Comparison of ENCODE assay signal across 21 cellular contexts in the genomic region with DNA sequence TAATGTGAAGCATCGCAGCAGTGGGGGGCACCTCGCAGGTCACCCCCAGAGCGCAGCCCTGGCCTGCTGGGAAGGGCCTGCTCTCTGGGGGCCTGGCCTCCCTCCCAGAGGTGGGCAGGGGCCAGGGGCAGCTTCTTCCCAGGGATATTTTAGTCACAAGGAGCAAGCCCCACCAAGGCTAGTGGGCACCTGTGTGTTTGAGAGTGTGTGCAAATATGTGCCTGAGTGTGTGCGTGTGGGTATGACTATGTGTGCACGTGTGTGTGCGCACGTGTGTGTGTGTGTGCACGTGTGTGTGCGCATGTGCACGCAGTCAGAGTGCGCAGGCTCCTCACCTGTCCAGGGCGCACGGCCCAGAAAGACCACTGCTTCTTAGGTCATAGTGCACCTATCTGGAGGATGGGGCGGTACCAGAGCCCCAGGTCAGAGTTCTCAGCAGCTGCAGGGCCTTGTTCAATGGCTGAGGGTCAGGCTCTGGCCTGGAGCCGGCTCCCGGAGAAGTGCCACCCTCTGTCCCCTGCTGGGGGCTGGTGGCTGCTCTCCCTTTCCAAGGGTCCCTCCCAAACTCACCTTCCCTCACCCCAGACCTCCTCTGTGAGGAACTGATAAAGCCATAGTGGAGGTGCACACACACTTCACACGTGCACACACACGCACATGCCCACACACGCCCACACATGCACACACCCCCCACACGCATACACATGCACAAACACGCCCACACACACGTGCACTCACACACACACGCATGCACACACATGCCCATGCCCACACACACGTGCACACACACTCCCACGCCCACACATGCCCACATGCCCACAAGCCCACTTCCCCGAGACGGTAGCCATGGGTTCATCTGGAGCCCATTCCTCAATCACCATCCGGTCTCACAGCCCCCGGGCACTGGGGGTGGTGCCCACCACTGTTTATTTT.
A peak's percentile ranks its signal among the peaks of the same experiment; 100 is the strongest.
DNase-seq lines count a peak whose midpoint lies in the region; ATAC-seq and TF ChIP-seq lines count a peak whose summit lies in the region.
"Had no signal": no experiment of that assay in that cellular context is flagged by ENCODE, and none has a peak within 500 bp of the region (broad histone marks: within the 10 kb centered on the region; RNA-seq: fewer than 3 reads in every experiment).

No MANE protein-coding gene starts in this region.

- H3K27me3 Mint-ChIP-seq in chondrocyte (ENCODE audit: low read depth) = peaks cover 6% of the 10 kb centered on the region

- H3K27ac ChIP-seq in left ventricle myocardium inferior (replicated peaks) = no peak overlapping the region
- no peak overlapping the region for H3K27ac ChIP-seq in lower lobe of right lung
- no peak overlapping the region for H3K27ac ChIP-seq in upper lobe of right lung
- H3K27ac ChIP-seq in foreskin keratinocyte = no peak overlapping the region
- H3K27ac ChIP-seq: ascending aorta, HL-60, SJSA1, testis had no signal

- no peaks in the 10 kb centered on the region for H3K36me3 Mint-ChIP-seq in chondrocyte (ENCODE audit: low read depth)
- H3K36me3 Mint-ChIP-seq: CD8-positive, alpha-beta memory T cell; naive thymus-derived CD4-positive, alpha-beta T cell had no signal

- H3K4me1 ChIP-seq in left ventricle myocardium inferior (no peaks in the 10 kb centered on the region), lower lobe of right lung (no peaks in the 10 kb centered on the region), upper lobe of right lung (no peaks in the 10 kb centered on the region), HAP-1 (no peaks in the 10 kb centered on the region), foreskin keratinocyte (no peaks in the 10 kb centered on the region)
- H3K4me1 ChIP-seq: ascending aorta, SJSA1, testis had no signal

- H3K9me3 Mint-ChIP-seq in chondrocyte (ENCODE audit: low read depth) = peaks cover under 1% of the 10 kb centered on the region
- H3K9me3 Mint-ChIP-seq: CD8-positive, alpha-beta memory T cell had no signal

- intact Hi-C loops in cardiac septum (cut with DNase I) (no loop called here), left ventricle myocardium inferior (cut with micrococcal nuclease) (no loop called here), lower lobe of right lung (cut with DNase I) (no loop called here), upper lobe of right lung (cut with DNase I) (no loop called here)

- ATAC-seq in lower lobe of right lung = no peak
- ATAC-seq in upper lobe of right lung = no peak
- ATAC-seq in foreskin keratinocyte = no peak
- ATAC-seq: naive thymus-derived CD4-positive, alpha-beta T cell; PC-3; T-helper 17 cell had no signal

- H3K36me3 ChIP-seq in left ventricle myocardium inferior (no peaks in the 10 kb centered on the region), lower lobe of right lung (no peaks in the 10 kb centered on the region), upper lobe of right lung (no peaks in the 10 kb centered on the region), HAP-1 (replicated peaks) (no peaks in the 10 kb centered on the region)
- H3K36me3 ChIP-seq: ascending aorta, SJSA1 had no signal

- no peaks in the 10 kb centered on the region for H3K4me1 Mint-ChIP-seq in chondrocyte (ENCODE audit: low read depth)
- H3K4me1 Mint-ChIP-seq: T-helper 17 cell had no signal

- H3K27me3 ChIP-seq in left ventricle myocardium inferior (ENCODE audit: low read depth) (no peaks in the 10 kb centered on the region), lower lobe of right lung (ENCODE audit: low read depth) (no peaks in the 10 kb centered on the region), upper lobe of right lung (no peaks in the 10 kb centered on the region), HAP-1 (ENCODE audit: low read depth) (no peaks in the 10 kb centered on the region), foreskin keratinocyte (no peaks in the 10 kb centered on the region)
- H3K27me3 ChIP-seq: ascending aorta, SJSA1, testis had no signal

- H3K4me3 Mint-ChIP-seq in chondrocyte (ENCODE audit: unreplicated experiment) = no peak overlapping the region

- in situ Hi-C loops in HAP-1 (cut with MboI; ENCODE audit: low sequenced_read_pairs) = no loop called here

- no peaks in the 10 kb centered on the region for H3K9me3 ChIP-seq in left ventricle myocardium inferior (replicated peaks)
- no peaks in the 10 kb centered on the region for H3K9me3 ChIP-seq in lower lobe of right lung
- H3K9me3 ChIP-seq in upper lobe of right lung = no peaks in the 10 kb centered on the region
- no peaks in the 10 kb centered on the region for H3K9me3 ChIP-seq in HAP-1
- H3K9me3 ChIP-seq: ascending aorta, SJSA1, testis had no signal

- DNase-seq in cardiac septum (ENCODE audit: low spot score) (peak; percentile 39), left ventricle myocardium inferior (no peak), chondrocyte (ENCODE audit: low spot score) (peak; percentile 86), lower lobe of right lung (peak; percentile 24), upper lobe of right lung (peak; percentile 54), HAP-1 (ENCODE audit: low spot score in 2 of 2) (no peak), foreskin keratinocyte (no peak)
- DNase-seq in stimulated activated CD4-positive, alpha-beta T cell treated with anti-CD3 and anti-CD28 coated beads, Interleukin-4, amount 100 ng/mL, for 4 hours = no peak
- DNase-seq: activated gamma-delta T cell treated with Interleukin-2 at 50 U/mL for 16 hours; cerebellar nuclear complex; DMS79 treated with DMSO at 0.1 percent for 48 hours; NCI-H1694 treated with DMSO at 0.1 percent for 48 hours; PC-3; stimulated activated CD4-positive, alpha-beta T cell treated with anti-CD3 and anti-CD28 coated beads, Interleukin-12 subunit alpha, Interleukin-12 subunit beta, amount 100 ng/mL, for 4 hours; T-helper 17 cell had no signal

- no peak for TF ChIP-seq CTCF in left ventricle myocardium inferior (IDR thresholded peaks at IDR 0.05; ENCODE audit: borderline replicate concordance)
- TF ChIP-seq CTCF in chondrocyte (IDR thresholded peaks at IDR 0.05) = no peak
- TF ChIP-seq CTCF in lower lobe of right lung (IDR thresholded peaks at IDR 0.05) = no peak
- TF ChIP-seq CTCF in upper lobe of right lung (IDR thresholded peaks at IDR 0.05) = no peak
- TF ChIP-seq CTCF in foreskin keratinocyte (conservative IDR thresholded peaks at IDR 0.05) = no peak

- no peak overlapping the region for H3K27ac Mint-ChIP-seq in chondrocyte (ENCODE audit: unreplicated experiment)
- H3K27ac Mint-ChIP-seq: T-helper 17 cell had no signal

- no peak overlapping the region for H3K4me3 ChIP-seq in left ventricle myocardium inferior
- no peak overlapping the region for H3K4me3 ChIP-seq in lower lobe of right lung
- H3K4me3 ChIP-seq in upper lobe of right lung = no peak overlapping the region
- no peak overlapping the region for H3K4me3 ChIP-seq in HAP-1
- H3K4me3 ChIP-seq: ascending aorta, SJSA1 had no signal

Comparison
In these comparisons a context has a peak if more than half of its experiments do, and no peak if none do; other contexts are left out.
1. DNase-seq: peak in cardiac septum (single experiment), chondrocyte (single experiment), lower lobe of right lung (single experiment) and upper lobe of right lung (single experiment); none in left ventricle myocardium inferior (single experiment), HAP-1 (0 of 2), stimulated activated CD4-positive, alpha-beta T cell treated with anti-CD3 and anti-CD28 coated beads, Interleukin-4, amount 100 ng/mL, for 4 hours (0 of 2) and foreskin keratinocyte (0 of 2).